ENCODE assay signal across 1 cellular context in the genomic region with DNA sequence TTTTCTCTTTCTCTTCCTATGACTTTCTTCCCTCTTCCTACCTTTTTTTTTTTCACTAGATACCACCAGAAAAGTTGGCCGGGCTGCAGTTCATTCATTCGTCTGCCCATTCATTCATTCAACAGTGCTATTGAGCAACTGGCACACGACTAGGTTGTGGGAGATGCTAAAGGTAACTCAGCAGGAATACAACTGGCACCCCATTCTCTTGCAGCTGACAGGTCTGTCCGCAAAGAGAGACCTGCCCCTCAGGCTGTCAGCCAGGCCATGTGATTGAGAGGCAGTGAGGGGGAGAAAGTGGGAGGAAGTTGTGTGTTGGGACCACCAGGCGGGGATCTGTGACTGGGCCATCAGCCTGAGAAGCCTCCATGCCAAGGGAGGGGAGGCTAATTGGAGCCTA.
TF ChIP-seq lines count a peak whose summit lies in the region.

No MANE protein-coding gene starts in this region.

TF ChIP-seq in GM23338, 12 proteins besides CTCF, POLR2A, EP300 and RAD21:
- TF ChIP-seq JUNB (IDR thresholded peaks at IDR 0.05; ENCODE audit: unreplicated experiment) (no peak), ZNF331 (CRISPR knock-in tag; IDR thresholded peaks at IDR 0.05; ENCODE audit: low read depth) (no peak), EZH2 (IDR thresholded peaks at IDR 0.05; ENCODE audit: low read depth, unreplicated experiment) (no peak), POLR2AphosphoS5 (IDR thresholded peaks at IDR 0.05; ENCODE audit: low read depth) (no peak)
- TF ChIP-seq, protein P1, sequence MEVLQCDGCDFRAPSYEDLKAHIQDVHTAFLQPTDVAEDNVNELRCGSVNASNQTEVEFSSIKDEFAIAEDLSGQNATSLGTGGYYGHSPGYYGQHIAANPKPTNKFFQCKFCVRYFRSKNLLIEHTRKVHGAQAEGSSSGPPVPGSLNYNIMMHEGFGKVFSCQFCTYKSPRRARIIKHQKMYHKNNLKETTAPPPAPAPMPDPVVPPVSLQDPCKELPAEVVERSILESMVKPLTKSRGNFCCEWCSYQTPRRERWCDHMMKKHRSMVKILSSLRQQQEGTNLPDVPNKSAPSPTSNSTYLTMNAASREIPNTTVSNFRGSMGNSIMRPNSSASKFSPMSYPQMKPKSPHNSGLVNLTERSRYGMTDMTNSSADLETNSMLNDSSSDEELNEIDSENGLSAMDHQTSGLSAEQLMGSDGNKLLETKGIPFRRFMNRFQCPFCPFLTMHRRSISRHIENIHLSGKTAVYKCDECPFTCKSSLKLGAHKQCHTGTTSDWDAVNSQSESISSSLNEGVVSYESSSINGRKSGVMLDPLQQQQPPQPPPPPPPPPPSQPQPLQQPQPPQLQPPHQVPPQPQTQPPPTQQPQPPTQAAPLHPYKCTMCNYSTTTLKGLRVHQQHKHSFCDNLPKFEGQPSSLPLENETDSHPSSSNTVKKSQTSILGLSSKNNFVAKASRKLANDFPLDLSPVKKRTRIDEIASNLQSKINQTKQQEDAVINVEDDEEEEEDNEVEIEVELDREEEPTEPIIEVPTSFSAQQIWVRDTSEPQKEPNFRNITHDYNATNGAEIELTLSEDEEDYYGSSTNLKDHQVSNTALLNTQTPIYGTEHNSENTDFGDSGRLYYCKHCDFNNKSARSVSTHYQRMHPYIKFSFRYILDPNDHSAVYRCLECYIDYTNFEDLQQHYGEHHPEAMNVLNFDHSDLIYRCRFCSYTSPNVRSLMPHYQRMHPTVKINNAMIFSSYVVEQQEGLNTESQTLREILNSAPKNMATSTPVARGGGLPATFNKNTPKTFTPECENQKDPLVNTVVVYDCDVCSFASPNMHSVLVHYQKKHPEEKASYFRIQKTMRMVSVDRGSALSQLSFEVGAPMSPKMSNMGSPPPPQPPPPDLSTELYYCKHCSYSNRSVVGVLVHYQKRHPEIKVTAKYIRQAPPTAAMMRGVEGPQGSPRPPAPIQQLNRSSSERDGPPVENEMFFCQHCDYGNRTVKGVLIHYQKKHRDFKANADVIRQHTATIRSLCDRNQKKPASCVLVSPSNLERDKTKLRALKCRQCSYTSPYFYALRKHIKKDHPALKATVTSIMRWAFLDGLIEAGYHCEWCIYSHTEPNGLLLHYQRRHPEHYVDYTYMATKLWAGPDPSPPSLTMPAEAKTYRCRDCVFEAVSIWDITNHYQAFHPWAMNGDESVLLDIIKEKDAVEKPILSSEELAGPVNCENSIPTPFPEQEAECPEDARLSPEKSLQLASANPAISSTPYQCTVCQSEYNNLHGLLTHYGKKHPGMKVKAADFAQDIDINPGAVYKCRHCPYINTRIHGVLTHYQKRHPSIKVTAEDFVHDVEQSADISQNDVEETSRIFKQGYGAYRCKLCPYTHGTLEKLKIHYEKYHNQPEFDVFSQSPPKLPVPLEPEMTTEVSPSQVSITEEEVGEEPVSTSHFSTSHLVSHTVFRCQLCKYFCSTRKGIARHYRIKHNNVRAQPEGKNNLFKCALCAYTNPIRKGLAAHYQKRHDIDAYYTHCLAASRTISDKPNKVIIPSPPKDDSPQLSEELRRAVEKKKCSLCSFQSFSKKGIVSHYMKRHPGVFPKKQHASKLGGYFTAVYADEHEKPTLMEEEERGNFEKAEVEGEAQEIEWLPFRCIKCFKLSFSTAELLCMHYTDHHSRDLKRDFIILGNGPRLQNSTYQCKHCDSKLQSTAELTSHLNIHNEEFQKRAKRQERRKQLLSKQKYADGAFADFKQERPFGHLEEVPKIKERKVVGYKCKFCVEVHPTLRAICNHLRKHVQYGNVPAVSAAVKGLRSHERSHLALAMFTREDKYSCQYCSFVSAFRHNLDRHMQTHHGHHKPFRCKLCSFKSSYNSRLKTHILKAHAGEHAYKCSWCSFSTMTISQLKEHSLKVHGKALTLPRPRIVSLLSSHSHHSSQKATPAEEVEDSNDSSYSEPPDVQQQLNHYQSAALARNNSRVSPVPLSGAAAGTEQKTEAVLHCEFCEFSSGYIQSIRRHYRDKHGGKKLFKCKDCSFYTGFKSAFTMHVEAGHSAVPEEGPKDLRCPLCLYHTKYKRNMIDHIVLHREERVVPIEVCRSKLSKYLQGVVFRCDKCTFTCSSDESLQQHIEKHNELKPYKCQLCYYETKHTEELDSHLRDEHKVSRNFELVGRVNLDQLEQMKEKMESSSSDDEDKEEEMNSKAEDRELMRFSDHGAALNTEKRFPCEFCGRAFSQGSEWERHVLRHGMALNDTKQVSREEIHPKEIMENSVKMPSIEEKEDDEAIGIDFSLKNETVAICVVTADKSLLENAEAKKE (CRISPR knock-in tag; IDR thresholded peaks at IDR 0.05), result no peak
- TF ChIP-seq, protein P2, sequence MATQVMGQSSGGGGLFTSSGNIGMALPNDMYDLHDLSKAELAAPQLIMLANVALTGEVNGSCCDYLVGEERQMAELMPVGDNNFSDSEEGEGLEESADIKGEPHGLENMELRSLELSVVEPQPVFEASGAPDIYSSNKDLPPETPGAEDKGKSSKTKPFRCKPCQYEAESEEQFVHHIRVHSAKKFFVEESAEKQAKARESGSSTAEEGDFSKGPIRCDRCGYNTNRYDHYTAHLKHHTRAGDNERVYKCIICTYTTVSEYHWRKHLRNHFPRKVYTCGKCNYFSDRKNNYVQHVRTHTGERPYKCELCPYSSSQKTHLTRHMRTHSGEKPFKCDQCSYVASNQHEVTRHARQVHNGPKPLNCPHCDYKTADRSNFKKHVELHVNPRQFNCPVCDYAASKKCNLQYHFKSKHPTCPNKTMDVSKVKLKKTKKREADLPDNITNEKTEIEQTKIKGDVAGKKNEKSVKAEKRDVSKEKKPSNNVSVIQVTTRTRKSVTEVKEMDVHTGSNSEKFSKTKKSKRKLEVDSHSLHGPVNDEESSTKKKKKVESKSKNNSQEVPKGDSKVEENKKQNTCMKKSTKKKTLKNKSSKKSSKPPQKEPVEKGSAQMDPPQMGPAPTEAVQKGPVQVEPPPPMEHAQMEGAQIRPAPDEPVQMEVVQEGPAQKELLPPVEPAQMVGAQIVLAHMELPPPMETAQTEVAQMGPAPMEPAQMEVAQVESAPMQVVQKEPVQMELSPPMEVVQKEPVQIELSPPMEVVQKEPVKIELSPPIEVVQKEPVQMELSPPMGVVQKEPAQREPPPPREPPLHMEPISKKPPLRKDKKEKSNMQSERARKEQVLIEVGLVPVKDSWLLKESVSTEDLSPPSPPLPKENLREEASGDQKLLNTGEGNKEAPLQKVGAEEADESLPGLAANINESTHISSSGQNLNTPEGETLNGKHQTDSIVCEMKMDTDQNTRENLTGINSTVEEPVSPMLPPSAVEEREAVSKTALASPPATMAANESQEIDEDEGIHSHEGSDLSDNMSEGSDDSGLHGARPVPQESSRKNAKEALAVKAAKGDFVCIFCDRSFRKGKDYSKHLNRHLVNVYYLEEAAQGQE (IDR thresholded peaks at IDR 0.05; ENCODE audit: unreplicated experiment), result no peak
